ENCODE assay signal across 16 cellular contexts in the genomic region with DNA sequence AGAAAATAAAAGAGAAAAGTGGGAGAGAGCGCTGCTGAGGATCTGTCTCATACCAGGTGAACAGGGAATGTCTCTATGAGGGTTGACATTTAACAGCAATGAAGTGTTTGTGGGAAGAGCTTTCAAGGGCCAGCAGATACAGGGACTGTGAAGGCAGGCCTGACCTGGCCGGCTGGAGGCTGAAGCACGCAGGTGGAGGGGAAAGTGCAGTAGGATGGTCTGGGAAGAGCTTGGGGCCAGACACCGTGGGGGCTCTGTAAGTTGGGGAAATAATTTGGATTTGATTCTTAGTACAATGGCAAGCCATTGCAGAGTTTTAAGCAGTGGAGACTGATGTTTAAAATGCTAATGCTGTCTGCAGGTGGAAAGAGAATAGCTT. TPM values are rescaled to one million over a fixed set of nuclear protein-coding genes. Genes with fewer than 3 reads are reported as not detected.
"Had no signal": no experiment of that assay in that cellular context is flagged by ENCODE, and none has a peak within 500 bp of the region (broad histone marks: within the 10 kb centered on the region; RNA-seq: fewer than 3 reads in every experiment).

No MANE protein-coding gene starts in this region.

- ATAC-seq: activated CD4-positive, CD25-positive, alpha-beta regulatory T cell treated with anti-CD3 and anti-CD28 coated beads, Interleukin-2, amount 50 U/mL, for 24 hours; activated CD8-positive, alpha-beta memory T cell treated with anti-CD3 and anti-CD28 coated beads, Interleukin-2, amount 10 ng/mL, durations not matched to agents 7 days and 5 days had no signal

- H3K4me3 ChIP-seq: colonic mucosa, esophagus squamous epithelium, neural progenitor cell, tibial artery had no signal

- H3K27me3 Mint-ChIP-seq: activated CD8-positive, alpha-beta memory T cell treated with anti-CD3 and anti-CD28 coated beads, Interleukin-2, amount 10 ng/mL, durations not matched to agents 7 days and 5 days; activated T-cell treated with anti-CD3 and anti-CD28 coated beads, Interleukin-2, amount 50 U/mL, for 24 hours had no signal

- H3K36me3 Mint-ChIP-seq: neural progenitor cell had no signal

- H3K27ac ChIP-seq: esophagus squamous epithelium, neural progenitor cell, parathyroid adenoma, tibial artery had no signal

- H3K4me3 Mint-ChIP-seq: activated CD8-positive, alpha-beta memory T cell treated with anti-CD3 and anti-CD28 coated beads, Interleukin-2, amount 10 ng/mL, durations not matched to agents 7 days and 5 days; activated T-cell treated with anti-CD3 and anti-CD28 coated beads, Interleukin-2, amount 50 U/mL, for 24 hours; neural progenitor cell had no signal

- H3K27me3 ChIP-seq: colonic mucosa, neural progenitor cell had no signal

- H3K4me1 ChIP-seq: neural progenitor cell, parathyroid adenoma, tibial artery had no signal

- H3K36me3 ChIP-seq: colonic mucosa, esophagus squamous epithelium, neural progenitor cell, tibial artery had no signal

- H3K4me1 Mint-ChIP-seq: neural progenitor cell had no signal

- DNase-seq: activated CD4-positive, alpha-beta T cell treated with anti-CD3 and anti-CD28 coated beads, Interleukin-2, amount 50 U/mL, for 48 hours; activated CD8-positive, alpha-beta memory T cell treated with anti-CD3 and anti-CD28 coated beads, Interleukin-2, amount 10 ng/mL, durations not matched to agents 7 days and 5 days; activated effector memory CD4-positive, alpha-beta T cell treated with anti-CD3 and anti-CD28 coated beads, Interleukin-2, amount 50 U/mL, for 16 hours; activated T-cell treated with anti-CD3 and anti-CD28 coated beads, Interleukin-2, amount 50 U/mL, for 24 hours; esophagus squamous epithelium; foreskin fibroblast; glutamatergic neuron; mesendoderm; retina; tibial artery had no signal

- H3K9me3 ChIP-seq: colonic mucosa, esophagus squamous epithelium, tibial artery had no signal

- H3K27ac Mint-ChIP-seq: activated CD8-positive, alpha-beta memory T cell treated with anti-CD3 and anti-CD28 coated beads, Interleukin-2, amount 10 ng/mL, durations not matched to agents 7 days and 5 days; activated T-cell treated with anti-CD3 and anti-CD28 coated beads, Interleukin-2, amount 50 U/mL, for 24 hours; neural progenitor cell had no signal

RNA-seq across cellular contexts. Expression of gene DHRS2, which starts 23.8 kb away (rescaled TPM):
- total RNA-seq: skeletal muscle tissue had no signal

RNA-seq across cellular contexts. Expression of gene JPH4, which starts 33.8 kb away (rescaled TPM):
- total RNA-seq: T-helper 2 cell treated with Interferon-gamma antibody and Interleukin-4, amounts not matched to agents 100 ng/mL and 5 ng/mL, for 36 hours had no signal
